ENCODE assay signal across 1 cellular context in genomic region chr16:23504453-23505179, GRCh38.
TF ChIP-seq lines count a peak whose summit lies in the region.

No MANE protein-coding gene starts in this region.

TF ChIP-seq in WTC11, 78 proteins besides CTCF, POLR2A, EP300 and RAD21 (continued from another document):
- no peak for TF ChIP-seq ZBTB43 (CRISPR knock-in tag; IDR thresholded peaks at IDR 0.05)
- no peak for TF ChIP-seq NFATC4 (CRISPR knock-in tag; IDR thresholded peaks at IDR 0.05)
- no peak for TF ChIP-seq TEAD1 (CRISPR knock-in tag; IDR thresholded peaks at IDR 0.05)
- TF ChIP-seq GRHL2 (CRISPR knock-in tag; IDR thresholded peaks at IDR 0.05; ENCODE audit: insufficient replicate concordance, severe bottlenecking), result no peak
